ENCODE assay signal across 8 cellular contexts in the genomic region with DNA sequence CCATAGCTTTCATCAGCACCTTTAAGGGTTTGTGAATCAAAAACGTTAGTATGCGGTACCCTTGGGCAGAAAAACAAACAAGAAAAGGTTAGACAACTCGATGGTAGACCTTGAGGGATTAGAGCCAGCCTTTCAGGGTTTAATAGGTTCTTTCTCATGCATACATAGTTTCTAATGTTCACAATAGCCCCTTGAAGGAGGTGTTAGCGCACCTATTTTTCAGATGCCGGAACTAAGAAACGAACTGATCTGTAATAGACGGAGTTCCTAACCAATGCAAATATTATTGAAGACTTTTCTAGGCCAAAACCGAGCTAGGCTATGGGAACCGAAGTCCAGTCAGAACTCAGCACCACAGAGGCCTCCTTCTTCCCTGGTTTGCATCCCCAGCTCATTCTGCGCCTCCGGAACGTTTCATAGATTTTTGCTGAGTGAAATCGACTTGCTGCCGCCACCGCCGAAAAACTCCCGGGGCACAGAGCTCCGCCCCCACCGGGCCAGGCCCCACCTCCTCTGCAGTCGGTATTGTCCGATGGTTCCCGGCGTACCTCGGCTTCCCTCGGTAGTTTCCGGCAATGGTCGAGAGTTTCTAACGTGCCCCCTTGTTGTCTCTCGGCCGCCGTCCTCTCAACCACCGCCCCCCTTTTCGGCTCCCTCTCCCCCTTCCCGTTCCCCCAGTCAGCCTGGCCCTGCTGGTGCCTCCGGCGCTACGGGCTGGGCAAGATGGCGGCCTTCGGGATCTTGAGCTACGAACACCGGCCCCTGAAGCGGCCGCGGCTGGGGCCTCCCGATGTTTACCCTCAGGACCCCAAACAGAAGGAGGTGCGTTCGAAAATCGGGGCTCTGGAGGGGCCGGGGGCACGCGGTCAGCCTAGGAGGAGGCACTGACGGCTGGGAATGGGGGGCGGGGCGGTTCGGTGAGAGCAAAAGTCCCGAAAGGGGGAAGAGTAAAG. TPM values are rescaled to one million over a fixed set of nuclear protein-coding genes. Genes with fewer than 3 reads are reported as not detected.
DNase-seq lines count a peak whose midpoint lies in the region; ATAC-seq and TF ChIP-seq lines count a peak whose summit lies in the region.

A gene (plus strand): TSS at position 565 of the 953 bp plus-strand sequence. CDS start 159 bp downstream, at position 724.

- H3K27ac ChIP-seq in coronary artery, result peak within 1 kb of the TSS; percentile 80 to 87

- H3K4me3 ChIP-seq in coronary artery, result peak within 1 kb of the TSS; percentile 79

- no peaks in the 10 kb centered on the region for H3K9me3 Mint-ChIP-seq in activated CD4-positive, alpha-beta T cell treated with anti-CD3 and anti-CD28 coated beads, Interleukin-2, amount 10 ng/mL, durations not matched to agents 7 days and 5 days

- no peaks in the 10 kb centered on the region for H3K27me3 Mint-ChIP-seq in activated CD4-positive, alpha-beta T cell treated with anti-CD3 and anti-CD28 coated beads, Interleukin-2, amount 10 ng/mL, durations not matched to agents 7 days and 5 days

- POLR2A ChIA-PET in activated CD4-positive, alpha-beta T cell treated with anti-CD3 and anti-CD28 coated beads, Interleukin-2, amount 10 ng/mL, durations not matched to agents 7 days and 5 days (lab: Charles Lee), result interaction anchor here (0.6 to 1.3 kb wide), 4 partner anchors 8 to 1152 kb away, joined by 3 to 6 read pairs (median 4); no protein-coding TSS in a partner anchor

- peaks cover 32% of the 10 kb centered on the region for H3K4me1 Mint-ChIP-seq in activated CD4-positive, alpha-beta T cell treated with anti-CD3 and anti-CD28 coated beads, Interleukin-2, amount 10 ng/mL, durations not matched to agents 7 days and 5 days

- peak within 1 kb of the TSS; percentile 81 for H3K4me3 Mint-ChIP-seq in activated CD4-positive, alpha-beta T cell treated with anti-CD3 and anti-CD28 coated beads, Interleukin-2, amount 10 ng/mL, durations not matched to agents 7 days and 5 days

- peaks cover 18% of the 10 kb centered on the region for H3K36me3 Mint-ChIP-seq in activated CD4-positive, alpha-beta T cell treated with anti-CD3 and anti-CD28 coated beads, Interleukin-2, amount 10 ng/mL, durations not matched to agents 7 days and 5 days (ENCODE audit: low read depth)

- ATAC-seq in GM19035 (IDR thresholded peaks at IDR 0.05; ENCODE audit: unreplicated experiment) (peak; percentile 78), HG03378 (IDR thresholded peaks at IDR 0.05; ENCODE audit: unreplicated experiment) (peak; percentile 74)

- CTCF ChIA-PET in activated CD4-positive, alpha-beta T cell treated with anti-CD3 and anti-CD28 coated beads, Interleukin-2, amount 10 ng/mL, durations not matched to agents 7 days and 5 days (lab: Charles Lee), result interaction anchor here (0.5 to 2.7 kb wide), 8 partner anchors 9 to 237 kb away, joined by 3 to 15 read pairs (median 4); a partner anchor contains a TSS

- TF ChIP-seq CTCF in coronary artery (IDR thresholded peaks at IDR 0.05), result no peak

- H3K27ac Mint-ChIP-seq in activated CD4-positive, alpha-beta T cell treated with anti-CD3 and anti-CD28 coated beads, Interleukin-2, amount 10 ng/mL, durations not matched to agents 7 days and 5 days, result peak within 1 kb of the TSS; percentile 91

- DNase-seq in Ammon's horn (ENCODE audit: low spot score) (peak; percentile 87), NCI-H526 (lab: John Stamatoyannopoulos, UW) (peak; percentile 55 to 84), coronary artery (ENCODE audit: low spot score) (peak; percentile 85), left kidney (ENCODE audit: low read depth, low spot score) (peak; percentile 95)
- DNase-seq in activated CD4-positive, alpha-beta T cell treated with anti-CD3 and anti-CD28 coated beads, Interleukin-2, amount 10 ng/mL, durations not matched to agents 7 days and 5 days, result peak; percentile 79
- peak; percentile 79 for DNase-seq in stimulated activated CD4-positive, alpha-beta T cell treated with anti-CD3 and anti-CD28 coated beads, Interleukin-1b, Interleukin-23, amount 100 ng/mL, for 48 hours

RNA-seq across cellular contexts. Expression of the gene that starts here (rescaled TPM):
- total RNA-seq in activated CD4-positive, alpha-beta T cell treated with anti-CD3 and anti-CD28 coated beads, Interleukin-2, amount 10 ng/mL, durations not matched to agents 7 days and 5 days, result 10 to 100 TPM; 56.6 to 64.7 TPM

Comparison
In these comparisons a context has a peak if more than half of its experiments do, and no peak if none do; other contexts are left out.
1. Peak in every context shown above with its lines: DNase-seq, ATAC-seq, H3K4me3 ChIP-seq and H3K27ac ChIP-seq.